9 cellular contexts compared by ENCODE assay signal in genomic region chr7:35691827-35692307, GRCh38.
DNase-seq lines count a peak whose midpoint lies in the region; ATAC-seq and TF ChIP-seq lines count a peak whose summit lies in the region.
"Had no signal": no experiment of that assay in that cellular context is flagged by ENCODE, and none has a peak within 500 bp of the region (broad histone marks: within the 10 kb centered on the region; RNA-seq: fewer than 3 reads in every experiment).

No MANE protein-coding gene starts in this region.

- peak overlapping the region; percentile 50 to 87 for H3K27ac Mint-ChIP-seq in stimulated activated naive CD8-positive, alpha-beta T cell treated with anti-CD3 and anti-CD28 coated beads, Interleukin-15, amount 100 ng/mL, for 72 hours

- H3K36me3 ChIP-seq in iPS-20b (ENCODE audit: insufficient read depth, low read depth, low read length) = no peaks in the 10 kb centered on the region

- H3K27me3 ChIP-seq in HL-60 (ENCODE audit: insufficient read depth, poor library complexity, severe bottlenecking) = no peaks in the 10 kb centered on the region
- H3K27me3 ChIP-seq in iPS-20b (ENCODE audit: insufficient read depth, low read length) = no peaks in the 10 kb centered on the region; the same call in 1 of the 2 replicates

- TF ChIP-seq CTCF in HL-60 (IDR thresholded peaks at IDR 0.05; ENCODE audit: insufficient read depth, low read length) = no peak

- H3K9me3 ChIP-seq in iPS-20b (ENCODE audit: insufficient read depth, low read depth, low read length) = no peaks in the 10 kb centered on the region

- H3K4me1 Mint-ChIP-seq in stimulated activated naive CD8-positive, alpha-beta T cell treated with anti-CD3 and anti-CD28 coated beads, Interleukin-15, amount 100 ng/mL, for 72 hours = peaks cover 73% of the 10 kb centered on the region

- ATAC-seq in stimulated activated naive CD8-positive, alpha-beta T cell treated with anti-CD3 and anti-CD28 coated beads, Interleukin-15, amount 100 ng/mL, for 72 hours = peak; percentile 37
- ATAC-seq: HCT116 had no signal

- H3K4me1 ChIP-seq in iPS-20b (ENCODE audit: insufficient read depth, low read length) = 0 out of 2 replicates have a peak, but pooled peaks cover 15% of the 10 kb centered on the region

- H3K27ac ChIP-seq in HL-60 (replicated peaks) (peak overlapping the region; percentile 85), iPS-20b (ENCODE audit: low read length) (no peak overlapping the region)

- DNase-seq in CMK (ENCODE audit: low read depth) (peak; percentile 43), HL-60 (ENCODE audit: low read depth in 1 of 2, low spot score in 1 of 2) (peak in 1 of 2 experiments; percentile 41), HuH-7.5 (ENCODE audit: low spot score) (no peak), COR-L47 (lab: John Stamatoyannopoulos, UW) (no peak), NCI-H524 (lab: John Stamatoyannopoulos, UW) (no peak)
- DNase-seq in activated effector memory CD4-positive, alpha-beta T cell treated with anti-CD3 and anti-CD28 coated beads, Interleukin-2, amount 50 U/mL, for 16 hours = peak; percentile 78
- peak; percentile 26 to 34 for DNase-seq in stimulated activated naive CD8-positive, alpha-beta T cell treated with anti-CD3 and anti-CD28 coated beads, Interleukin-15, amount 100 ng/mL, for 72 hours

- no peak overlapping the region for H3K9ac ChIP-seq in iPS-20b (ENCODE audit: low read depth, low read length)

- peak overlapping the region; percentile 92 to 97 for H3K4me3 Mint-ChIP-seq in stimulated activated naive CD8-positive, alpha-beta T cell treated with anti-CD3 and anti-CD28 coated beads, Interleukin-15, amount 100 ng/mL, for 72 hours

- no peaks in the 10 kb centered on the region for H3K27me3 Mint-ChIP-seq in stimulated activated naive CD8-positive, alpha-beta T cell treated with anti-CD3 and anti-CD28 coated beads, Interleukin-15, amount 100 ng/mL, for 72 hours

- H3K4me3 ChIP-seq in HL-60 (replicated peaks; ENCODE audit: insufficient read depth, low read length) (peak overlapping the region; percentile 25), iPS-20b (ENCODE audit: low read length) (peak overlapping the region; percentile 44)

- no peaks in the 10 kb centered on the region for H3K9me3 Mint-ChIP-seq in stimulated activated naive CD8-positive, alpha-beta T cell treated with anti-CD3 and anti-CD28 coated beads, Interleukin-15, amount 100 ng/mL, for 72 hours

Comparison
In these comparisons a context has a peak if more than half of its experiments do, and no peak if none do; other contexts are left out.
1. DNase-seq: peak in CMK (single experiment), activated effector memory CD4-positive, alpha-beta T cell treated with anti-CD3 and anti-CD28 coated beads, Interleukin-2, amount 50 U/mL, for 16 hours (single experiment) and stimulated activated naive CD8-positive, alpha-beta T cell treated with anti-CD3 and anti-CD28 coated beads, Interleukin-15, amount 100 ng/mL, for 72 hours (2 of 2); none in HuH-7.5 (single experiment), COR-L47 (single experiment) and NCI-H524 (0 of 2).